1 cellular context compared by ENCODE assay signal in genomic region chr5:67795781-67796477, GRCh38.
TF ChIP-seq lines count a peak whose summit lies in the region.

No MANE protein-coding gene starts in this region.

TF ChIP-seq in WTC11, 78 proteins besides CTCF, POLR2A, EP300 and RAD21 (continued from another document):
- TF ChIP-seq AFF4 (CRISPR knock-in tag; IDR thresholded peaks at IDR 0.05; ENCODE audit: borderline replicate concordance): no peak
- no peak for TF ChIP-seq MYBL2 (CRISPR knock-in tag; IDR thresholded peaks at IDR 0.05)
